26 cellular contexts compared by ENCODE assay signal in genomic region chr7:4626318-4626845, GRCh38.
"Had no signal": no experiment of that assay in that cellular context is flagged by ENCODE, and none has a peak within 500 bp of the region (broad histone marks: within the 10 kb centered on the region; RNA-seq: fewer than 3 reads in every experiment).

No MANE protein-coding gene starts in this region.

- H3K9ac ChIP-seq: neural progenitor cell had no signal

- H3K27me3 ChIP-seq: dorsolateral prefrontal cortex, gastrocnemius medialis, right atrium auricular region, sigmoid colon, testis, tibial artery, upper lobe of left lung had no signal

- DNase-seq: cortex of kidney; dorsolateral prefrontal cortex; effector CD4-positive, alpha-beta T cell; foreskin fibroblast; gastrocnemius medialis; head of caudate nucleus; mesenchymal stem cell; mucosa of descending colon; naive B cell; sigmoid colon; stimulated activated CD4-positive, alpha-beta T cell treated with anti-CD3 and anti-CD28 coated beads, Interleukin-2, amount 100 ng/mL, for 24 hours; stimulated activated CD4-positive, alpha-beta T cell treated with anti-CD3 and anti-CD28 coated beads, Interleukin-4, amount 100 ng/mL, for 24 hours; stimulated activated naive CD8-positive, alpha-beta T cell treated with anti-CD3 and anti-CD28 coated beads, Interleukin-15, Interleukin-2, amounts not matched to agents 100 U/mL and 50 U/mL, for 24 hours; substantia nigra; testis; tibial artery; upper lobe of left lung had no signal

- H3K4me3 Mint-ChIP-seq: mesothelial cell of epicardium; naive B cell; natural killer cell treated with Interleukin-12 subunit alpha and Interleukin-12 subunit beta and Interleukin-15 and Interleukin-18, amount 100 ng/mL, for 72 hours; neural progenitor cell; stimulated activated effector memory CD8-positive, alpha-beta T cell treated with anti-CD3 and anti-CD28 coated beads, Interleukin-12 subunit alpha, Interleukin-12 subunit beta, amount 100 ng/mL, for 72 hours had no signal

- ATAC-seq: esophagus mucosa; gastrocnemius medialis; left lobe of liver; natural killer cell treated with Interleukin-12 subunit alpha and Interleukin-12 subunit beta and Interleukin-15 and Interleukin-18, amount 100 ng/mL, for 72 hours; stimulated activated effector memory CD8-positive, alpha-beta T cell treated with anti-CD3 and anti-CD28 coated beads, Interleukin-12 subunit alpha, Interleukin-12 subunit beta, amount 100 ng/mL, for 72 hours; stimulated activated naive CD8-positive, alpha-beta T cell treated with anti-CD3 and anti-CD28 coated beads, Interleukin-15, Interleukin-2, amounts not matched to agents 100 U/mL and 50 U/mL, for 24 hours had no signal

- H3K4me3 ChIP-seq: dorsolateral prefrontal cortex, gastrocnemius medialis, mucosa of descending colon, neural progenitor cell, prostate gland, right atrium auricular region, sigmoid colon, testis, tibial artery, upper lobe of left lung had no signal

- H3K4me1 Mint-ChIP-seq: stimulated activated effector memory CD8-positive, alpha-beta T cell treated with anti-CD3 and anti-CD28 coated beads, Interleukin-12 subunit alpha, Interleukin-12 subunit beta, amount 100 ng/mL, for 72 hours had no signal

- H3K36me3 Mint-ChIP-seq: mesothelial cell of epicardium; naive B cell; natural killer cell treated with Interleukin-12 subunit alpha and Interleukin-12 subunit beta and Interleukin-15 and Interleukin-18, amount 100 ng/mL, for 72 hours; neural progenitor cell; stimulated activated effector memory CD8-positive, alpha-beta T cell treated with anti-CD3 and anti-CD28 coated beads, Interleukin-12 subunit alpha, Interleukin-12 subunit beta, amount 100 ng/mL, for 72 hours had no signal

- H3K4me1 ChIP-seq: neural progenitor cell, prostate gland, testis had no signal

- H3K36me3 ChIP-seq: gastrocnemius medialis, neural progenitor cell, prostate gland, right atrium auricular region, sigmoid colon, tibial artery, upper lobe of left lung had no signal

- H3K27ac ChIP-seq: dorsolateral prefrontal cortex, epithelial cell of prostate, neural progenitor cell, prostate gland, right atrium auricular region, sigmoid colon, testis, tibial artery had no signal

- H3K9me3 ChIP-seq: gastrocnemius medialis, mucosa of descending colon, prostate gland, right atrium auricular region, sigmoid colon, testis, tibial artery had no signal

- H3K27ac Mint-ChIP-seq: mesothelial cell of epicardium; natural killer cell treated with Interleukin-12 subunit alpha and Interleukin-12 subunit beta and Interleukin-15 and Interleukin-18, amount 100 ng/mL, for 72 hours; neural progenitor cell; stimulated activated effector memory CD8-positive, alpha-beta T cell treated with anti-CD3 and anti-CD28 coated beads, Interleukin-12 subunit alpha, Interleukin-12 subunit beta, amount 100 ng/mL, for 72 hours had no signal
